Comparison of ENCODE assay signal across 15 cellular contexts in genomic region chr3:47296562-47297302, GRCh38. TPM values are rescaled to one million over a fixed set of nuclear protein-coding genes. Genes with fewer than 3 reads are reported as not detected.
A peak's percentile ranks its signal among the peaks of the same experiment; 100 is the strongest.
DNase-seq lines count a peak whose midpoint lies in the region; ATAC-seq, FAIRE-seq and TF ChIP-seq lines count a peak whose summit lies in the region.
"Had no signal": no experiment of that assay in that cellular context is flagged by ENCODE, and none has a peak within 500 bp of the region (broad histone marks: within the 10 kb centered on the region; RNA-seq: fewer than 3 reads in every experiment).

No MANE protein-coding gene starts in this region.

- no peaks in the 10 kb centered on the region for H3K27me3 Mint-ChIP-seq in WTC11 (ENCODE audit: low read depth)

- H3K36me3 ChIP-seq in BLaER1 treated with 17β-estradiol and CSF1 and Interleukin-3, amounts not matched to agents 10 nM and 100 nM, result peaks cover 8 to 66% (median 42%) of the 10 kb centered on the region in 11 experiments
- H3K36me3 ChIP-seq: prostate gland, thoracic aorta had no signal

- POLR2A ChIA-PET in WTC11 (lab: Charles Lee), result no interaction called here

- H4K20me1 ChIP-seq in BLaER1 treated with 17β-estradiol and CSF1 and Interleukin-3, amounts not matched to agents 10 nM and 100 nM, result peaks cover 36 to 87% (median 69%) of the 10 kb centered on the region in 11 experiments; a peak in 20 of 22 replicates

- no peaks in the 10 kb centered on the region for H3K36me3 Mint-ChIP-seq in WTC11

- H3K4me2 ChIP-seq in BLaER1 treated with 17β-estradiol and CSF1 and Interleukin-3, amounts not matched to agents 10 nM and 100 nM, result peak overlapping the region; percentile 54 to 99 (median 79)

- no peak for TF ChIP-seq POLR2A in GM12891 (IDR thresholded peaks at IDR 0.05; ENCODE audit: low read depth, low read length)

- peak overlapping the region in 6 of 11 experiments; percentile 17 to 55 (median 25); a peak in 8 of 22 replicates for H3K27ac ChIP-seq in BLaER1 treated with 17β-estradiol and CSF1 and Interleukin-3, amounts not matched to agents 10 nM and 100 nM
- H3K27ac ChIP-seq: prostate gland, thoracic aorta, VCaP had no signal

- H3K27me3 ChIP-seq in BLaER1 treated with 17β-estradiol and CSF1 and Interleukin-3, amounts not matched to agents 10 nM and 100 nM, result no peaks in the 10 kb centered on the region

- CTCF ChIA-PET in WTC11 (lab: Charles Lee), result no interaction called here

- DNase-seq in GM12891 (ENCODE audit: insufficient read length, low spot score) (no peak), WTC11 (ENCODE audit: low spot score) (no peak), midbrain (lab: John Stamatoyannopoulos, UW) (peak; percentile 16), NCI-H2081 treated with DMSO at 0.1 percent for 48 hours (lab: John Stamatoyannopoulos, UW) (no peak), NCI-H446 (lab: John Stamatoyannopoulos, UW) (no peak), DMS153 (lab: John Stamatoyannopoulos, UW) (no peak)
- DNase-seq: activated T-cell treated with anti-CD3 and anti-CD28 coated beads for 4 hours, amniotic stem cell, kidney, NCI-H2171 had no signal

- H3K27ac Mint-ChIP-seq in WTC11, result peak overlapping the region; percentile 28

- H3K4me1 Mint-ChIP-seq in WTC11, result peaks cover 13% of the 10 kb centered on the region

- no peaks in the 10 kb centered on the region for H3K9me3 Mint-ChIP-seq in WTC11

- no peak overlapping the region for H3K4me3 Mint-ChIP-seq in WTC11

- peak overlapping the region in 5 of 10 experiments; percentile 1 to 41 (median 20); a peak in 6 of 20 replicates for H3K4me3 ChIP-seq in BLaER1 treated with 17β-estradiol and CSF1 and Interleukin-3, amounts not matched to agents 10 nM and 100 nM
- H3K4me3 ChIP-seq: prostate gland, thoracic aorta had no signal

- H3K9me3 ChIP-seq in BLaER1 treated with 17β-estradiol and CSF1 and Interleukin-3, amounts not matched to agents 10 nM and 100 nM (replicated peaks in 1 of 11), result no peaks in the 10 kb centered on the region
- H3K9me3 ChIP-seq: prostate gland, thoracic aorta had no signal

- H3K9ac ChIP-seq in BLaER1 treated with 17β-estradiol and CSF1 and Interleukin-3, amounts not matched to agents 10 nM and 100 nM, result peak overlapping the region in 4 of 11 experiments; percentile 22 to 47 (median 38); a peak in 5 of 22 replicates

- FAIRE-seq in GM12891 (lab: Jason Lieb, UNC), result peak; percentile 40
- FAIRE-seq: kidney had no signal

- no peak; the same call in 1 of the 2 replicates for ATAC-seq in WTC11
- no peak for ATAC-seq in GM18909 (IDR thresholded peaks at IDR 0.05; ENCODE audit: poor library complexity, unreplicated experiment)

- peaks cover 18 to 74% (median 25%) of the 10 kb centered on the region in 10 experiments for H3K4me1 ChIP-seq in BLaER1 treated with 17β-estradiol and CSF1 and Interleukin-3, amounts not matched to agents 10 nM and 100 nM
- H3K4me1 ChIP-seq: prostate gland had no signal

- no peak for TF ChIP-seq CTCF in WTC11 (IDR thresholded peaks at IDR 0.05)

TF ChIP-seq in GM12891, 5 proteins besides CTCF, POLR2A, EP300 and RAD21:
- peak; percentile 23; the same call in 1 of the 2 replicates for TF ChIP-seq SPI1 (IDR thresholded peaks at IDR 0.05; ENCODE audit: low read depth, low read length)
- no peak for TF ChIP-seq PAX5 (IDR thresholded peaks at IDR 0.05; ENCODE audit: insufficient read depth, low read length, severe bottlenecking)

TF ChIP-seq in WTC11, 78 proteins besides CTCF, POLR2A, EP300 and RAD21:
- TF ChIP-seq ZNF671 (CRISPR knock-in tag; IDR thresholded peaks at IDR 0.05), result no peak
- no peak for TF ChIP-seq IRF2 (CRISPR knock-in tag; IDR thresholded peaks at IDR 0.05; ENCODE audit: borderline replicate concordance, low read depth)
- TF ChIP-seq MLX (CRISPR knock-in tag; IDR thresholded peaks at IDR 0.05), result no peak
- TF ChIP-seq ZNF416 (CRISPR knock-in tag; IDR thresholded peaks at IDR 0.05), result no peak
- TF ChIP-seq PRRX2 (CRISPR knock-in tag; IDR thresholded peaks at IDR 0.05), result no peak
- no peak for TF ChIP-seq NR1H2 (CRISPR knock-in tag; IDR thresholded peaks at IDR 0.05)
- no peak for TF ChIP-seq GABPB1 (CRISPR knock-in tag; IDR thresholded peaks at IDR 0.05)
- no peak for TF ChIP-seq ZNF138 (CRISPR knock-in tag; conservative IDR thresholded peaks at IDR 0.05)
- TF ChIP-seq EMX1 (CRISPR knock-in tag; IDR thresholded peaks at IDR 0.05), result no peak
- no peak for TF ChIP-seq ZNF317 (CRISPR knock-in tag; IDR thresholded peaks at IDR 0.05; ENCODE audit: borderline replicate concordance, low read depth)
- no peak for TF ChIP-seq ZBTB21 (CRISPR knock-in tag; IDR thresholded peaks at IDR 0.05; ENCODE audit: borderline replicate concordance)
TF ChIP-seq in WTC11: peak in this region for 0.

RNA-seq across cellular contexts. Expression of gene KLHL18, which starts 14.0 kb away (rescaled TPM):
- polyA plus RNA-seq in GM12891 (2012; ENCODE audit: low read depth, missing spikeins), result 34.9 TPM
- total RNA-seq in WTC11 (2021), result 23.4 to 29.5 TPM (median 28.4 TPM) in 3 replicates

RNA-seq across cellular contexts. Expression of gene KIF9, which starts 14.1 kb away (rescaled TPM):
- 5.4 TPM for polyA plus RNA-seq in GM12891 (2012; ENCODE audit: low read depth, missing spikeins)
- total RNA-seq in WTC11 (2021), result 4.4 to 5.8 TPM (median 5.7 TPM) in 3 replicates
